Comparison of ENCODE assay signal across 17 cellular contexts in genomic region chr13:30774214-30774730, GRCh38. TPM values are rescaled to one million over a fixed set of nuclear protein-coding genes. Genes with fewer than 3 reads are reported as not detected.
DNase-seq lines count a peak whose midpoint lies in the region; ATAC-seq and TF ChIP-seq lines count a peak whose summit lies in the region.
"Had no signal": no experiment of that assay in that cellular context is flagged by ENCODE, and none has a peak within 500 bp of the region (broad histone marks: within the 10 kb centered on the region; RNA-seq: fewer than 3 reads in every experiment).

No MANE protein-coding gene starts in this region.

- H3K9me3 Mint-ChIP-seq in endothelial cell (ENCODE audit: unreplicated experiment) = no peaks in the 10 kb centered on the region
- H3K9me3 Mint-ChIP-seq in HFFc6 = no peaks in the 10 kb centered on the region
- H3K9me3 Mint-ChIP-seq: activated B cell treated with CpG ODN at 0.5 μM for 24 hours had no signal

- peak; percentile 33 for DNase-seq in stimulated activated CD4-positive, alpha-beta T cell treated with anti-CD3 and anti-CD28 coated beads, Interleukin-4, amount 100 ng/mL, for 24 hours
- no peak for DNase-seq in stimulated activated CD4-positive, alpha-beta T cell treated with anti-CD3 and anti-CD28 coated beads, Interleukin-12 subunit alpha, Interleukin-12 subunit beta, amount 100 ng/mL, for 4 hours
- peak; percentile 11 to 23 for DNase-seq in activated CD4-positive, alpha-beta T cell treated with anti-CD3 and anti-CD28 coated beads for 4 hours
- DNase-seq in central memory CD4-positive, alpha-beta T cell = peak; percentile 64
- DNase-seq in endothelial cell (ENCODE audit: low spot score) (no peak), HFFc6 (no peak), inferior parietal cortex (ENCODE audit: extremely low spot score) (no peak)
- DNase-seq: activated B cell treated with CpG ODN at 0.5 μM for 24 hours, activated gamma-delta T cell, GF-D8, NCI-H1092 treated with DMSO at 0.1 percent for 48 hours, NCI-H774, ovary, SW 1271 had no signal

- H3K27me3 Mint-ChIP-seq in endothelial cell (ENCODE audit: unreplicated experiment) = peaks cover 3% of the 10 kb centered on the region
- H3K27me3 Mint-ChIP-seq in HFFc6 (ENCODE audit: insufficient read depth) = peaks cover 10% of the 10 kb centered on the region
- H3K27me3 Mint-ChIP-seq: activated B cell treated with CpG ODN at 0.5 μM for 24 hours had no signal

- no peak for ATAC-seq in GM19023 (IDR thresholded peaks at IDR 0.05; ENCODE audit: unreplicated experiment)
- ATAC-seq: HCT116, Panc1 had no signal

- H3K4me1 Mint-ChIP-seq in endothelial cell (ENCODE audit: unreplicated experiment) (peaks cover 9% of the 10 kb centered on the region), HFFc6 (ENCODE audit: low read depth) (no peaks in the 10 kb centered on the region)

- H3K27ac Mint-ChIP-seq in endothelial cell (ENCODE audit: unreplicated experiment) (no peak overlapping the region), HFFc6 (no peak overlapping the region)
- H3K27ac Mint-ChIP-seq: activated B cell treated with CpG ODN at 0.5 μM for 24 hours had no signal

- H3K4me3 Mint-ChIP-seq in endothelial cell (ENCODE audit: unreplicated experiment) = no peak overlapping the region
- H3K4me3 Mint-ChIP-seq in HFFc6 = no peak overlapping the region
- H3K4me3 Mint-ChIP-seq: activated B cell treated with CpG ODN at 0.5 μM for 24 hours had no signal

- TF ChIP-seq CTCF in endothelial cell (IDR thresholded peaks at IDR 0.05; ENCODE audit: unreplicated experiment) (no peak), HFFc6 (IDR thresholded peaks at IDR 0.05) (no peak)

- H3K36me3 Mint-ChIP-seq in endothelial cell (ENCODE audit: low read depth, unreplicated experiment) (no peaks in the 10 kb centered on the region), HFFc6 (ENCODE audit: low read depth) (no peaks in the 10 kb centered on the region)

RNA-seq across cellular contexts. Expression of gene ALOX5AP, which starts 38.9 kb away (rescaled TPM):
- total RNA-seq in endothelial cell (ENCODE audit: unreplicated experiment) = 1.9 TPM
- not detected for total RNA-seq in HFFc6 (2021; fragmentation: NEBNext Ultra II Directional; extraction: Animal tissue kit (Norgen Biotek cat#: 25700))

Comparison
In these comparisons a context has a peak if more than half of its experiments do, and no peak if none do; other contexts are left out.
1. DNase-seq: peak in stimulated activated CD4-positive, alpha-beta T cell treated with anti-CD3 and anti-CD28 coated beads, Interleukin-4, amount 100 ng/mL, for 24 hours (single experiment), activated CD4-positive, alpha-beta T cell treated with anti-CD3 and anti-CD28 coated beads for 4 hours (2 of 2) and central memory CD4-positive, alpha-beta T cell (single experiment); none in stimulated activated CD4-positive, alpha-beta T cell treated with anti-CD3 and anti-CD28 coated beads, Interleukin-12 subunit alpha, Interleukin-12 subunit beta, amount 100 ng/mL, for 4 hours (single experiment), endothelial cell (single experiment), HFFc6 (single experiment) and inferior parietal cortex (single experiment).